In genomic region chr9:133114886-133115603, GRCh38 we compare ENCODE assay signal across 9 cellular contexts.
DNase-seq lines count a peak whose midpoint lies in the region; ATAC-seq and TF ChIP-seq lines count a peak whose summit lies in the region.
"Had no signal": no experiment of that assay in that cellular context is flagged by ENCODE, and none has a peak within 500 bp of the region (broad histone marks: within the 10 kb centered on the region; RNA-seq: fewer than 3 reads in every experiment).

No MANE protein-coding gene starts in this region.

- H3K79me2 ChIP-seq in Loucy (ENCODE audit: insufficient read depth, low read length), result peaks cover 84% of the 10 kb centered on the region

- H2AFZ ChIP-seq in Loucy (ENCODE audit: low read length), result no peak overlapping the region

- peaks cover 42% of the 10 kb centered on the region for H3K4me1 ChIP-seq in Loucy (ENCODE audit: insufficient read depth, low read length, poor library complexity, severe bottlenecking)

- no peaks in the 10 kb centered on the region for H3K9me3 ChIP-seq in Loucy (ENCODE audit: insufficient read depth, low read depth, low read length)

- peaks cover 81% of the 10 kb centered on the region for H4K20me1 ChIP-seq in Loucy (ENCODE audit: insufficient read depth, low read length, poor library complexity, severe bottlenecking)

- peaks cover 20% of the 10 kb centered on the region; the same call in 1 of the 2 replicates for H3K36me3 ChIP-seq in Loucy (ENCODE audit: insufficient read depth, low read length)

- no peaks in the 10 kb centered on the region for H3F3A ChIP-seq in Loucy (ENCODE audit: low read depth)

- H3K27me3 ChIP-seq in Loucy (ENCODE audit: insufficient read depth, low read length, poor library complexity, severe bottlenecking), result no peaks in the 10 kb centered on the region

- ATAC-seq in HG03045 (IDR thresholded peaks at IDR 0.05; ENCODE audit: unreplicated experiment) (no peak), HG02852 (IDR thresholded peaks at IDR 0.05; ENCODE audit: unreplicated experiment) (no peak)

- peak overlapping the region; percentile 66 for H3K4me2 ChIP-seq in Loucy (ENCODE audit: low read depth, low read length, poor library complexity, severe bottlenecking)

- H3K9me2 ChIP-seq in Loucy (replicated peaks; ENCODE audit: low read depth, low read length), result no peaks in the 10 kb centered on the region

- DNase-seq in COLO668 (lab: John Stamatoyannopoulos, UW; ENCODE audit: unreplicated experiment), result peak; percentile 49
- DNase-seq in coronary artery (ENCODE audit: low spot score), result no peak
- DNase-seq in pons (ENCODE audit: low spot score), result peak; percentile 56
- DNase-seq in NCI-H1436 (lab: John Stamatoyannopoulos, UW), result no peak
- DNase-seq in stimulated activated CD4-positive, alpha-beta T cell treated with anti-CD3 and anti-CD28 coated beads, Interleukin-15, amount 100 ng/mL, for 24 hours, result no peak
- DNase-seq: KG1 had no signal

- no peak overlapping the region for H3K4me3 ChIP-seq in Loucy (ENCODE audit: low read length, poor library complexity, severe bottlenecking)
- H3K4me3 ChIP-seq in coronary artery, result peak overlapping the region; percentile 32

- H3K27ac ChIP-seq in coronary artery, result peak overlapping the region in 1 of 2 donors; percentile 82

- TF ChIP-seq CTCF in Loucy (conservative IDR thresholded peaks at IDR 0.05; ENCODE audit: low read length) (no peak), coronary artery (IDR thresholded peaks at IDR 0.05) (no peak)

- H3K9ac ChIP-seq in Loucy (ENCODE audit: low read depth, low read length, poor library complexity, severe bottlenecking), result peak overlapping the region; percentile 62

Comparison
In these comparisons a context has a peak if more than half of its experiments do, and no peak if none do; other contexts are left out.
1. DNase-seq: peak in COLO668 (single experiment) and pons (single experiment); none in coronary artery (single experiment), NCI-H1436 (single experiment) and stimulated activated CD4-positive, alpha-beta T cell treated with anti-CD3 and anti-CD28 coated beads, Interleukin-15, amount 100 ng/mL, for 24 hours (single experiment).